ENCODE assay signal across 28 cellular contexts in the genomic region with DNA sequence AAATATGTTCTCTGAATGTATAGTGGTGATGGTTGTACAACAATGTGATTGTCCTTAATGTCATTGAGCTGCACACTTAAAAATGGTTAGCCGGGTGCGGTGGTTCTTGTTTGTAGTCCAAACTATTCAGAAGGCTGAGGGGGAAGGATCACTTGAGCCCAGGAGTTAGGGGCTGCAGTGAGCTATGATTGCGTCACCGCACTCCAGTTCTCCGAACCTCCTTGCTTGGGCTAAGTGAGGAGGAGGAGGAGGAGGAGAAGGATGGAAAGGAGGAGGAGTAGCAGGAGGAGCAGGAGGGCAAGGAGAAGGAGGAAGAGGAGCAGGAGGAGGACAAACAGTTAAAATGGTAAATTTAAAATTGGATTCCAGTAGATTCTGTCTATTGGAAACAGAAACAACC. TPM values are rescaled to one million over a fixed set of nuclear protein-coding genes. Genes with fewer than 3 reads are reported as not detected.
"Had no signal": no experiment of that assay in that cellular context is flagged by ENCODE, and none has a peak within 500 bp of the region (broad histone marks: within the 10 kb centered on the region; RNA-seq: fewer than 3 reads in every experiment).

No MANE protein-coding gene starts in this region.

- H3K27me3 ChIP-seq: heart right ventricle, left lung had no signal

- H3K9me3 ChIP-seq: esophagus squamous epithelium, gastrocnemius medialis, heart right ventricle, left lung, lower lobe of right lung had no signal

- ATAC-seq: effector memory CD8-positive, alpha-beta T cell; esophagus mucosa; gastrocnemius medialis; heart right ventricle; left cardiac atrium; left lung; left ventricle myocardium superior; lower lobe of right lung; naive thymus-derived CD4-positive, alpha-beta T cell had no signal

- H3K27ac ChIP-seq: coronary artery, epithelial cell of prostate, esophagus squamous epithelium, gastrocnemius medialis, heart right ventricle, left lung, lower lobe of right lung had no signal

- FAIRE-seq: colon, endometrium, islet of Langerhans, keratinocyte had no signal

- DNase-seq: effector CD8-positive, alpha-beta T cell; effector memory CD8-positive, alpha-beta T cell; endodermal cell; erythroblast; esophagus squamous epithelium; foreskin fibroblast; foreskin melanocyte; gastrocnemius medialis; glutamatergic neuron; head of caudate nucleus; heart right ventricle; hippocampal formation; left cardiac atrium; left lung; left ventricle myocardium superior; lower lobe of right lung; mesendoderm; midbrain; naive thymus-derived CD4-positive, alpha-beta T cell had no signal

- H3K4me3 ChIP-seq: coronary artery, esophagus squamous epithelium, gastrocnemius medialis, heart right ventricle, left lung, lower lobe of right lung had no signal

- H3K36me3 ChIP-seq: esophagus squamous epithelium, gastrocnemius medialis, heart right ventricle, left lung, lower lobe of right lung had no signal

- H3K4me1 ChIP-seq: esophagus squamous epithelium, gastrocnemius medialis, left lung, lower lobe of right lung had no signal

RNA-seq across cellular contexts. Expression of a gene that starts 10.5 kb away (rescaled TPM):
- total RNA-seq: dermis microvascular lymphatic vessel endothelial cell, endodermal cell, lung microvascular endothelial cell had no signal
- polyA plus RNA-seq: keratinocyte had no signal
